Comparison of ENCODE assay signal across 24 cellular contexts in genomic region chr19:41499899-41500298, GRCh38. TPM values are rescaled to one million over a fixed set of nuclear protein-coding genes. Genes with fewer than 3 reads are reported as not detected.
DNase-seq lines count a peak whose midpoint lies in the region; ATAC-seq, FAIRE-seq and TF ChIP-seq lines count a peak whose summit lies in the region.
"Had no signal": no experiment of that assay in that cellular context is flagged by ENCODE, and none has a peak within 500 bp of the region (broad histone marks: within the 10 kb centered on the region; RNA-seq: fewer than 3 reads in every experiment).

No MANE protein-coding gene starts in this region.

- H3K27me3 Mint-ChIP-seq in stimulated activated naive CD8-positive, alpha-beta T cell treated with anti-CD3 and anti-CD28 coated beads, Interleukin-15, amount 100 ng/mL, for 72 hours, result peaks cover 57% of the 10 kb centered on the region

- TF ChIP-seq CTCF in Peyer's patch (IDR thresholded peaks at IDR 0.05) (no peak), lower lobe of right lung (IDR thresholded peaks at IDR 0.05) (no peak), stomach (IDR thresholded peaks at IDR 0.05) (no peak)

- no peak for FAIRE-seq in GM12892 (lab: Jason Lieb, UNC)
- FAIRE-seq: colon had no signal

- TF ChIP-seq POLR2A in Peyer's patch (IDR thresholded peaks at IDR 0.05) (no peak), stomach (IDR thresholded peaks at IDR 0.05) (no peak), GM12892 (IDR thresholded peaks at IDR 0.05; ENCODE audit: low read depth, low read length) (no peak)

- peak overlapping the region in 2 of 4 donors; percentile 19 to 29 for H3K4me3 ChIP-seq in Peyer's patch
- peak overlapping the region; percentile 57 for H3K4me3 ChIP-seq in lower lobe of right lung
- H3K4me3 ChIP-seq in stomach, result peak overlapping the region; percentile 8 to 30 (median 21)
- H3K4me3 ChIP-seq: body of pancreas, GM23248 had no signal

- H3K4me1 ChIP-seq in Peyer's patch (no peaks in the 10 kb centered on the region), lower lobe of right lung (peaks cover 10% of the 10 kb centered on the region), stomach (no peaks in the 10 kb centered on the region)
- H3K4me1 ChIP-seq: body of pancreas had no signal

- H3K27ac Mint-ChIP-seq in stimulated activated naive CD8-positive, alpha-beta T cell treated with anti-CD3 and anti-CD28 coated beads, Interleukin-15, amount 100 ng/mL, for 72 hours, result no peak overlapping the region
- H3K27ac Mint-ChIP-seq: activated B cell treated with CpG ODN at 0.5 μM for 24 hours, memory B cell had no signal

- ATAC-seq in lower lobe of right lung, result no peak
- no peak for ATAC-seq in stimulated activated naive CD8-positive, alpha-beta T cell treated with anti-CD3 and anti-CD28 coated beads, Interleukin-15, amount 100 ng/mL, for 72 hours
- ATAC-seq: body of pancreas; stimulated activated memory B cell treated with anti-CD40 and anti-IgM and Interleukin-4, amounts not matched to agents 10 μg/mL and 1 μg/mL and 100 μg/mL, for 72 hours had no signal

- no peaks in the 10 kb centered on the region for H3K9me3 ChIP-seq in Peyer's patch
- H3K9me3 ChIP-seq in lower lobe of right lung, result no peaks in the 10 kb centered on the region
- no peaks in the 10 kb centered on the region for H3K9me3 ChIP-seq in stomach
- H3K9me3 ChIP-seq: body of pancreas had no signal

- peaks cover 11% of the 10 kb centered on the region for H3K4me1 Mint-ChIP-seq in stimulated activated naive CD8-positive, alpha-beta T cell treated with anti-CD3 and anti-CD28 coated beads, Interleukin-15, amount 100 ng/mL, for 72 hours

- WGBS in stomach, 5 donors, result 73 to 88% (median 87%) methylated on average over 10 of the region's 10 CpGs

- intact Hi-C loops in lower lobe of right lung (cut with DNase I) (no loop called here), stomach (cut with DNase I; ENCODE audit: low total_unique reads) (no loop called here)

- H3K27me3 ChIP-seq in Peyer's patch (no peaks in the 10 kb centered on the region), lower lobe of right lung (ENCODE audit: low read depth) (peaks cover 21% of the 10 kb centered on the region), stomach (peaks cover 0 to 64% (median 11%) of the 10 kb centered on the region in 3 donors)
- H3K27me3 ChIP-seq: body of pancreas had no signal

- H3K27ac ChIP-seq in Peyer's patch (peak overlapping the region in 3 of 4 donors; percentile 2 to 61 (median 10)), lower lobe of right lung (peak overlapping the region; percentile 72), stomach (peak overlapping the region; percentile 4 to 70 (median 63))
- H3K27ac ChIP-seq: GM23248 had no signal

- no peak overlapping the region for H3K4me3 Mint-ChIP-seq in stimulated activated naive CD8-positive, alpha-beta T cell treated with anti-CD3 and anti-CD28 coated beads, Interleukin-15, amount 100 ng/mL, for 72 hours
- H3K4me3 Mint-ChIP-seq: activated B cell treated with CpG ODN at 0.5 μM for 24 hours; memory B cell; stimulated activated memory B cell treated with anti-CD40 and anti-IgM and Interleukin-4, amounts not matched to agents 10 μg/mL and 1 μg/mL and 100 μg/mL, for 72 hours had no signal

- no peaks in the 10 kb centered on the region for H3K9me3 Mint-ChIP-seq in stimulated activated naive CD8-positive, alpha-beta T cell treated with anti-CD3 and anti-CD28 coated beads, Interleukin-15, amount 100 ng/mL, for 72 hours
- H3K9me3 Mint-ChIP-seq: activated B cell treated with CpG ODN at 0.5 μM for 24 hours, memory B cell had no signal

- TF ChIP-seq EP300 in stomach (IDR thresholded peaks at IDR 0.05), result no peak

- H3K36me3 ChIP-seq in Peyer's patch (no peaks in the 10 kb centered on the region), lower lobe of right lung (no peaks in the 10 kb centered on the region), stomach (no peaks in the 10 kb centered on the region)

- DNase-seq in Peyer's patch (no peak), dermis blood vessel endothelial cell (peak; percentile 62), lower lobe of right lung (no peak), stomach (no peak), NCI-H2081 (lab: John Stamatoyannopoulos, UW) (no peak), GM12892 (ENCODE audit: insufficient read length) (no peak), DMS153 (lab: John Stamatoyannopoulos, UW) (no peak)
- DNase-seq in stimulated activated naive CD8-positive, alpha-beta T cell treated with anti-CD3 and anti-CD28 coated beads, Interleukin-15, amount 100 ng/mL, for 72 hours, result no peak
- DNase-seq: activated B cell treated with CpG ODN at 0.5 μM for 24 hours; activated CD4-positive, alpha-beta T cell treated with anti-CD3 and anti-CD28 coated beads, Interleukin-2, amount 50 U/mL, for 48 hours; activated CD8-positive, alpha-beta memory T cell treated with anti-CD3 and anti-CD28 coated beads, Interleukin-2, amount 50 U/mL, for 48 hours; body of pancreas; C1 segment of cervical spinal cord; GM23248; Karpas-422; NCI-H1694; occipital lobe; OCI-M1; SHP77; T1000 had no signal

RNA-seq across cellular contexts. Expression of gene ERICH4, which starts 56.9 kb away (rescaled TPM):
- total RNA-seq in Peyer's patch (10 to 100 TPM; 17.3 to 49.0 (median 22.3) TPM), dermis blood vessel endothelial cell (not detected in 2 replicates), lower lobe of right lung (not detected), stomach (not detected)
- polyA plus RNA-seq in stomach, result not detected
- polyA plus RNA-seq in GM12892 (2012; ENCODE audit: missing spikeins), result not detected
- total RNA-seq: activated B cell treated with CpG ODN at 0.5 μM for 24 hours, body of pancreas, GM23248, occipital lobe had no signal
- polyA plus RNA-seq: AG04450, GM23248 had no signal

Comparison
In these comparisons a context has a peak if more than half of its experiments do, and no peak if none do; other contexts are left out.
1. H3K27ac ChIP-seq: peak in every context shown above with its lines; median percentile 72 in lower lobe of right lung; 63 in stomach; 10 in Peyer's patch.
2. RNA of gene ERICH4, which starts 56.9 kb away (total RNA-seq): 17.3 to 49.0 TPM in Peyer's patch; not detected in dermis blood vessel endothelial cell, not detected in lower lobe of right lung (single experiment) and not detected in stomach; every median in the first group is over 10 times any median in the second.